ENCODE assay signal across 6 cellular contexts in genomic region chrX:15647510-15647909, GRCh38. TPM values are rescaled to one million over a fixed set of nuclear protein-coding genes. Genes with fewer than 3 reads are reported as not detected.
"Had no signal": no experiment of that assay in that cellular context is flagged by ENCODE, and none has a peak within 500 bp of the region (broad histone marks: within the 10 kb centered on the region; RNA-seq: fewer than 3 reads in every experiment).

No MANE protein-coding gene starts in this region.

RNA-seq across cellular contexts. Expression of gene CLTRN, which starts 17.1 kb away (rescaled TPM):
- total RNA-seq: mesenteric fat pad; skeletal muscle tissue; T-helper 2 cell treated with Interferon-gamma antibody and Interleukin-4, amounts not matched to agents 100 ng/mL and 5 ng/mL, for 36 hours had no signal

RNA-seq across cellular contexts. Expression of gene ACE2, which starts 46.8 kb away (rescaled TPM):
- total RNA-seq: activated CD8-positive, alpha-beta memory T cell treated with anti-CD3 and anti-CD28 coated beads, Interleukin-2, amount 10 ng/mL, durations not matched to agents 7 days and 5 days; dermis blood vessel endothelial cell; glomerular endothelial cell; skeletal muscle tissue; T-helper 2 cell treated with Interferon-gamma antibody and Interleukin-4, amounts not matched to agents 100 ng/mL and 5 ng/mL, for 36 hours had no signal
